Comparison of ENCODE assay signal across 8 cellular contexts in the genomic region with DNA sequence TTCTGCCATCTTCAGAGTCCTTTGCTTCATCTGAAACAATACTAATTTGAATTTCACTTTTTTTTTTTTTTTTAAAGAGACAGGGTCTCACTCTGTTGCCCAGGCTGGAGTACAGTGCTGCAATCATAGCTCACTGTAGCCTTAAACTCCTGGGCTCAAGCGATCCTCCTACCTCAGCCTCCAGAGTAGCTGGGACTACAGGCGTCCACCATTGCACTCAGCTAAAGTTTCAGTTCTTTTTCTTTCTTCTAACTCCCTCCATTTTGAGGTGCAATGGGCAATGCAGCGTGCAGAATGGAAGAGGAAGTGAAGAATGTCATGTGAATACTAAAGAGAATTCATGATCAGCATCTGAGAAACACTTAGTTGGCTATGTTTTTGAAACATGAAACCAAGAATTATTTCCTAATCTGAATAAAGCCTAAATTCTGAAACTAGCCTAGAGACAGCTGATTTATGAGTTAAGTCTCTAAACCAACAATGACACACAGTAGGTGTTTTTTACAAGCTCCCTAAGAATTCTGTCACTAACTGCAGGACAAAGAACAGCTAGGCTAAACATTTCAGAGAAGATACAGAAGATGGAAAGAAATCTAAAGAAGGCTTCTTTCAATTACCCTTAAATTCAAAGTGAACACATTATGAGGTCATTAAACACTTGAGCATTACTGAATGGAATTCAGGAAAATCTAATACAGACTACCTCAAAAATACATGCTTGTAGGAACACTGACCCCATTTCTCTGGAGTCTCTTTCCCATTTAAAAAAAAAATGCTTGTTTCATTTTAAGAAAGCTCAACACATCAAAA. TPM values are rescaled to one million over a fixed set of nuclear protein-coding genes. Genes with fewer than 3 reads are reported as not detected.
A peak's percentile ranks its signal among the peaks of the same experiment; 100 is the strongest.
DNase-seq lines count a peak whose midpoint lies in the region; ATAC-seq and TF ChIP-seq lines count a peak whose summit lies in the region.

No MANE protein-coding gene starts in this region.

- POLR2A ChIA-PET in activated CD4-positive, alpha-beta T cell treated with anti-CD3 and anti-CD28 coated beads, Interleukin-2, amount 10 ng/mL, durations not matched to agents 7 days and 5 days (lab: Charles Lee) = interaction anchor here (0.7 kb wide), 1 partner anchor 180 kb away, joined by 12 read pairs; no protein-coding TSS in a partner anchor
- POLR2A ChIA-PET in activated B cell treated with CpG ODN at 0.5 μM for 24 hours (lab: Charles Lee) = interaction anchor here (0.6 to 2.8 kb wide), 27 partner anchors 9 to 725 kb away, joined by 3 to 22 read pairs (median 5); a partner anchor contains a TSS

- CTCF ChIA-PET in activated CD4-positive, alpha-beta T cell treated with anti-CD3 and anti-CD28 coated beads, Interleukin-2, amount 10 ng/mL, durations not matched to agents 7 days and 5 days (lab: Charles Lee) = interaction anchor here (0.6 to 2.2 kb wide), 11 partner anchors 9 to 481 kb away, joined by 3 to 9 read pairs (median 4); no protein-coding TSS in a partner anchor
- CTCF ChIA-PET in activated B cell treated with CpG ODN at 0.5 μM for 24 hours (lab: Charles Lee) = interaction anchor here (1.1 to 3.5 kb wide), 7 partner anchors 19 to 280 kb away, joined by 3 to 20 read pairs (median 5); no protein-coding TSS in a partner anchor

- no peak for DNase-seq in activated CD4-positive, alpha-beta T cell treated with anti-CD3 and anti-CD28 coated beads, Interleukin-2, amount 10 ng/mL, durations not matched to agents 7 days and 5 days
- DNase-seq in activated CD4-positive, alpha-beta T cell treated with anti-CD3 and anti-CD28 coated beads for 1 hour = no peak
- DNase-seq in activated B cell treated with CpG ODN at 0.5 μM for 24 hours (no peak), NCI-H1930 (lab: John Stamatoyannopoulos, UW) (no peak), HUDEP-2 (lab: John Stamatoyannopoulos, UW; ENCODE audit: unreplicated experiment in 76 of 76) (no peak), GM03348 (ENCODE audit: low spot score) (no peak)
- peak; percentile 69 for DNase-seq in stimulated activated naive B cell treated with anti-CD40 and anti-IgM and Interleukin-4, amounts not matched to agents 10 μg/mL and 1 μg/mL and 100 μg/mL, for 72 hours

- intact Hi-C loops in activated B cell treated with CpG ODN at 0.5 μM for 24 hours (cut with micrococcal nuclease) = loop anchor here (1.0 to 10.0 kb wide), 6 partner anchors 20 to 584 kb away; a partner anchor contains a TSS

- no peaks in the 10 kb centered on the region for H3K27me3 Mint-ChIP-seq in activated CD4-positive, alpha-beta T cell treated with anti-CD3 and anti-CD28 coated beads, Interleukin-2, amount 10 ng/mL, durations not matched to agents 7 days and 5 days
- H3K27me3 Mint-ChIP-seq in activated B cell treated with CpG ODN at 0.5 μM for 24 hours = no peaks in the 10 kb centered on the region
- no peaks in the 10 kb centered on the region for H3K27me3 Mint-ChIP-seq in stimulated activated naive B cell treated with anti-CD40 and anti-IgM and Interleukin-4, amounts not matched to agents 10 μg/mL and 1 μg/mL and 100 μg/mL, for 72 hours

- peaks cover 17% of the 10 kb centered on the region for H3K4me1 Mint-ChIP-seq in activated CD4-positive, alpha-beta T cell treated with anti-CD3 and anti-CD28 coated beads, Interleukin-2, amount 10 ng/mL, durations not matched to agents 7 days and 5 days
- peaks cover 76% of the 10 kb centered on the region for H3K4me1 Mint-ChIP-seq in activated B cell treated with CpG ODN at 0.5 μM for 24 hours
- H3K4me1 Mint-ChIP-seq in stimulated activated naive B cell treated with anti-CD40 and anti-IgM and Interleukin-4, amounts not matched to agents 10 μg/mL and 1 μg/mL and 100 μg/mL, for 72 hours = peaks cover 39 to 69% of the 10 kb centered on the region in 2 donors

- no peaks in the 10 kb centered on the region for H3K9me3 Mint-ChIP-seq in activated CD4-positive, alpha-beta T cell treated with anti-CD3 and anti-CD28 coated beads, Interleukin-2, amount 10 ng/mL, durations not matched to agents 7 days and 5 days
- no peaks in the 10 kb centered on the region for H3K9me3 Mint-ChIP-seq in activated B cell treated with CpG ODN at 0.5 μM for 24 hours
- peaks cover 1 to 3% of the 10 kb centered on the region in 2 donors for H3K9me3 Mint-ChIP-seq in stimulated activated naive B cell treated with anti-CD40 and anti-IgM and Interleukin-4, amounts not matched to agents 10 μg/mL and 1 μg/mL and 100 μg/mL, for 72 hours

- H3K36me3 Mint-ChIP-seq in activated CD4-positive, alpha-beta T cell treated with anti-CD3 and anti-CD28 coated beads, Interleukin-2, amount 10 ng/mL, durations not matched to agents 7 days and 5 days (ENCODE audit: low read depth) = peaks cover 61% of the 10 kb centered on the region
- H3K36me3 Mint-ChIP-seq in activated B cell treated with CpG ODN at 0.5 μM for 24 hours (ENCODE audit: low read depth) = peaks cover 82% of the 10 kb centered on the region
- H3K36me3 Mint-ChIP-seq in stimulated activated naive B cell treated with anti-CD40 and anti-IgM and Interleukin-4, amounts not matched to agents 10 μg/mL and 1 μg/mL and 100 μg/mL, for 72 hours = peaks cover 60 to 70% of the 10 kb centered on the region in 2 donors

- no peak for TF ChIP-seq CTCF in activated B cell treated with CpG ODN at 0.5 μM for 24 hours (IDR thresholded peaks at IDR 0.05)

- peak overlapping the region; percentile 68 for H3K27ac Mint-ChIP-seq in activated CD4-positive, alpha-beta T cell treated with anti-CD3 and anti-CD28 coated beads, Interleukin-2, amount 10 ng/mL, durations not matched to agents 7 days and 5 days
- H3K27ac Mint-ChIP-seq in activated B cell treated with CpG ODN at 0.5 μM for 24 hours = peak overlapping the region; percentile 84
- H3K27ac Mint-ChIP-seq in stimulated activated naive B cell treated with anti-CD40 and anti-IgM and Interleukin-4, amounts not matched to agents 10 μg/mL and 1 μg/mL and 100 μg/mL, for 72 hours = peak overlapping the region; percentile 82

- ATAC-seq in HG03045 (IDR thresholded peaks at IDR 0.05; ENCODE audit: unreplicated experiment) (peak; percentile 63), activated B cell treated with CpG ODN at 0.5 μM for 24 hours (ENCODE audit: low read depth) (peak; percentile 98)
- peak; percentile 98 to 99 for ATAC-seq in stimulated activated naive B cell treated with anti-CD40 and anti-IgM and Interleukin-4, amounts not matched to agents 10 μg/mL and 1 μg/mL and 100 μg/mL, for 72 hours (replicated peaks)

- H3K4me3 Mint-ChIP-seq in activated CD4-positive, alpha-beta T cell treated with anti-CD3 and anti-CD28 coated beads, Interleukin-2, amount 10 ng/mL, durations not matched to agents 7 days and 5 days = no peak overlapping the region
- H3K4me3 Mint-ChIP-seq in activated B cell treated with CpG ODN at 0.5 μM for 24 hours = peak overlapping the region; percentile 58
- peak overlapping the region in 1 of 2 donors; percentile 41 for H3K4me3 Mint-ChIP-seq in stimulated activated naive B cell treated with anti-CD40 and anti-IgM and Interleukin-4, amounts not matched to agents 10 μg/mL and 1 μg/mL and 100 μg/mL, for 72 hours

RNA-seq across cellular contexts. Expression of a gene that starts 21.0 kb away (rescaled TPM):
- total RNA-seq in activated CD4-positive, alpha-beta T cell treated with anti-CD3 and anti-CD28 coated beads, Interleukin-2, amount 10 ng/mL, durations not matched to agents 7 days and 5 days = 10 to 100 TPM; 21.7 to 23.4 TPM
- total RNA-seq in activated B cell treated with CpG ODN at 0.5 μM for 24 hours = 31.9 and 32.1 TPM in 2 replicates

RNA-seq across cellular contexts. Expression of a gene that starts 53.4 kb away (rescaled TPM):
- 10 to 100 TPM; 38.5 to 42.7 TPM for total RNA-seq in activated CD4-positive, alpha-beta T cell treated with anti-CD3 and anti-CD28 coated beads, Interleukin-2, amount 10 ng/mL, durations not matched to agents 7 days and 5 days
- total RNA-seq in activated B cell treated with CpG ODN at 0.5 μM for 24 hours = 54.3 and 63.2 TPM in 2 replicates
